Comparison of ENCODE assay signal across 8 cellular contexts in genomic region chr6:35240838-35241801, GRCh38. TPM values are rescaled to one million over a fixed set of nuclear protein-coding genes. Genes with fewer than 3 reads are reported as not detected.
DNase-seq lines count a peak whose midpoint lies in the region; ATAC-seq and TF ChIP-seq lines count a peak whose summit lies in the region.

No MANE protein-coding gene starts in this region.

- no peak overlapping the region for H2AK5ac ChIP-seq in trophoblast cell (ENCODE audit: low read length)

- H3K79me1 ChIP-seq in trophoblast cell (ENCODE audit: low read length) = peaks cover 3% of the 10 kb centered on the region

- no peak overlapping the region for H3K27ac ChIP-seq in SJSA1
- peak overlapping the region; percentile 47 for H3K27ac ChIP-seq in trophoblast cell (ENCODE audit: low read depth, low read length)
- H3K27ac ChIP-seq in upper lobe of right lung = peak overlapping the region; percentile 47

- H3K4ac ChIP-seq in trophoblast cell (ENCODE audit: low read depth, low read length) = no peak overlapping the region

- H3K9ac ChIP-seq in trophoblast cell (ENCODE audit: low read length) = no peak overlapping the region

- H3K4me3 Mint-ChIP-seq in glutamatergic neuron (ENCODE audit: unreplicated experiment) = no peak overlapping the region

- H3K4me2 ChIP-seq in trophoblast cell (ENCODE audit: low read length) = peak overlapping the region; percentile 14

- H3K27me3 Mint-ChIP-seq in glutamatergic neuron (ENCODE audit: unreplicated experiment) = peaks cover 5% of the 10 kb centered on the region

- H3K36me3 Mint-ChIP-seq in glutamatergic neuron (ENCODE audit: unreplicated experiment) = peaks cover 6% of the 10 kb centered on the region

- H2BK120ac ChIP-seq in trophoblast cell (ENCODE audit: insufficient read depth, low read length, poor library complexity) = no peak overlapping the region

- intact Hi-C loops in upper lobe of right lung (cut with DNase I) = loop anchor here (10.0 kb wide), 1 partner anchor 256 kb away; no protein-coding TSS in a partner anchor

- H3K4me1 ChIP-seq in SJSA1 (replicated peaks) = no peaks in the 10 kb centered on the region
- peaks cover 24 to 39% of the 10 kb centered on the region in 2 experiments for H3K4me1 ChIP-seq in trophoblast cell (ENCODE audit: control insufficient read depth in 1 of 2, insufficient read depth in 2 of 2, low read length in 2 of 2)
- H3K4me1 ChIP-seq in upper lobe of right lung = peaks cover 24% of the 10 kb centered on the region

- H3K9me3 ChIP-seq in SJSA1 (replicated peaks) (no peaks in the 10 kb centered on the region), trophoblast cell (ENCODE audit: insufficient read depth, low read depth, low read length) (peaks cover 8% of the 10 kb centered on the region), upper lobe of right lung (no peaks in the 10 kb centered on the region)

- no peak overlapping the region for H2BK5ac ChIP-seq in trophoblast cell (ENCODE audit: low read depth, low read length, poor library complexity)

- no peak overlapping the region for H3K27ac Mint-ChIP-seq in glutamatergic neuron (ENCODE audit: unreplicated experiment)

- peaks cover 6% of the 10 kb centered on the region for H3K9me3 Mint-ChIP-seq in glutamatergic neuron (ENCODE audit: unreplicated experiment)

- peak; percentile 88 for ATAC-seq in upper lobe of right lung
- no peak for ATAC-seq in HG03159 (IDR thresholded peaks at IDR 0.05; ENCODE audit: unreplicated experiment)

- H3K4me1 Mint-ChIP-seq in glutamatergic neuron (ENCODE audit: low read depth, unreplicated experiment) = peaks cover 17% of the 10 kb centered on the region

- no peak overlapping the region for H3K14ac ChIP-seq in trophoblast cell (ENCODE audit: low read length)

- DNase-seq in GDM1 (lab: John Stamatoyannopoulos, UW) (peak; percentile 54), KG1 (lab: John Stamatoyannopoulos, UW) (peak; percentile 45), SJSA1 (ENCODE audit: low read depth in 1 of 2, low spot score in 2 of 2) (peak; percentile 65 to 66), glutamatergic neuron (peak; percentile 88), trophoblast cell (peak; percentile 88 to 96), upper lobe of right lung (peak; percentile 87)
- DNase-seq in activated naive CD4-positive, alpha-beta T cell (lab: John Stamatoyannopoulos, UW) = peak; percentile 47 to 67 (median 62)

- no peak overlapping the region for H2AFZ ChIP-seq in trophoblast cell (ENCODE audit: insufficient read depth, low read length, poor library complexity)

- H4K91ac ChIP-seq in trophoblast cell (ENCODE audit: low read depth, low read length) = no peak overlapping the region

- H2BK12ac ChIP-seq in trophoblast cell (ENCODE audit: low read length) = no peak overlapping the region

- H3K23ac ChIP-seq in trophoblast cell (ENCODE audit: low read length) = no peak overlapping the region

- H3K18ac ChIP-seq in trophoblast cell (ENCODE audit: low read length) = no peak overlapping the region

- no peaks in the 10 kb centered on the region for H3K79me2 ChIP-seq in trophoblast cell (ENCODE audit: control insufficient read depth, insufficient read depth, low read length, poor library complexity)

- TF ChIP-seq CTCF in glutamatergic neuron (IDR thresholded peaks at IDR 0.05; ENCODE audit: partially characterized antibody, unreplicated experiment) (peak; percentile 96), upper lobe of right lung (IDR thresholded peaks at IDR 0.05) (peak; percentile 95)

- WGBS in trophoblast cell (ENCODE audit: extremely low coverage, insufficient coverage, insufficient read length) = no CpG with 5 or more reads among the region's 12 CpGs

- no peak overlapping the region for H4K12ac ChIP-seq in trophoblast cell (ENCODE audit: low read depth, low read length)

- no peak overlapping the region for H4K8ac ChIP-seq in trophoblast cell (ENCODE audit: low read depth, low read length)

- no peak overlapping the region for H3K4me3 ChIP-seq in SJSA1
- no peak overlapping the region for H3K4me3 ChIP-seq in trophoblast cell (ENCODE audit: low read depth, low read length)
- no peak overlapping the region for H3K4me3 ChIP-seq in upper lobe of right lung

- no peaks in the 10 kb centered on the region for H3K27me3 ChIP-seq in SJSA1 (replicated peaks)
- no peaks in the 10 kb centered on the region for H3K27me3 ChIP-seq in trophoblast cell (ENCODE audit: insufficient read depth, low read length)
- H3K27me3 ChIP-seq in upper lobe of right lung = no peaks in the 10 kb centered on the region

- H3K36me3 ChIP-seq in SJSA1 = peaks cover 32% of the 10 kb centered on the region
- H3K36me3 ChIP-seq in trophoblast cell (ENCODE audit: control insufficient read depth in 1 of 2, insufficient read depth in 2 of 2, low read length in 2 of 2) = peaks cover 24 to 31% of the 10 kb centered on the region in 2 experiments
- H3K36me3 ChIP-seq in upper lobe of right lung = peaks cover 4% of the 10 kb centered on the region

RNA-seq across cellular contexts. Expression of gene ZNF76, which starts 18.4 kb away (rescaled TPM):
- 8.2 and 15.6 TPM in 2 replicates for total RNA-seq in SJSA1 (2014; rRNA removed; shearing (Covaris generic))
- 38.3 TPM for total RNA-seq in glutamatergic neuron (ENCODE audit: unreplicated experiment)
- polyA plus RNA-seq in trophoblast cell (2013) = 10.8 and 11.2 TPM in 2 replicates
- 31.3 TPM for total RNA-seq in upper lobe of right lung

RNA-seq across cellular contexts. Expression of gene SCUBE3, which starts 27.4 kb away (rescaled TPM):
- total RNA-seq in SJSA1 (2014; rRNA removed; shearing (Covaris generic)) = 2.6 and 4.7 TPM in 2 replicates
- total RNA-seq in glutamatergic neuron (ENCODE audit: unreplicated experiment) (0.25 TPM), upper lobe of right lung (0.46 TPM)
- polyA plus RNA-seq in trophoblast cell (2013) = 8.9 and 9.3 TPM in 2 replicates

RNA-seq across cellular contexts. Expression of gene DEF6, which starts 56.5 kb away (rescaled TPM):
- total RNA-seq in SJSA1 (2014; rRNA removed; shearing (Covaris generic)) = 0.05 TPM in 1 of 2 replicates, not detected in the other
- total RNA-seq in glutamatergic neuron (ENCODE audit: unreplicated experiment) = 1.8 TPM
- polyA plus RNA-seq in trophoblast cell (2013) = 2.9 TPM in 2 replicates
- total RNA-seq in upper lobe of right lung = 17.4 TPM
